ENCODE assay signal across 14 cellular contexts in genomic region chr16:24771132-24771778, GRCh38. TPM values are rescaled to one million over a fixed set of nuclear protein-coding genes. Genes with fewer than 3 reads are reported as not detected.
DNase-seq lines count a peak whose midpoint lies in the region; ATAC-seq and TF ChIP-seq lines count a peak whose summit lies in the region.
"Had no signal": no experiment of that assay in that cellular context is flagged by ENCODE, and none has a peak within 500 bp of the region (broad histone marks: within the 10 kb centered on the region; RNA-seq: fewer than 3 reads in every experiment).

No MANE protein-coding gene starts in this region.

- no peaks in the 10 kb centered on the region for H3K9me3 Mint-ChIP-seq in stimulated activated memory B cell treated with anti-CD40 and anti-IgM and Interleukin-4, amounts not matched to agents 10 μg/mL and 1 μg/mL and 100 μg/mL, for 72 hours
- H3K9me3 Mint-ChIP-seq: activated T-helper 2 cell treated with anti-CD3 and anti-CD28 coated beads, Interferon-gamma antibody, Interleukin-2, Interleukin-4, amounts not matched to agents 10 μg/mL and 5 μg/mL and 100 μg/mL, durations not matched to agents 14 hours and 24 hours and 36 hours; CD14-positive monocyte; dendritic cell treated with granulocyte-macrophage colony-stimulating factor and Interleukin-4, amounts not matched to agents 40 ng/mL and 50 ng/mL, for 4 days had no signal

- no peaks in the 10 kb centered on the region for H3K27me3 Mint-ChIP-seq in stimulated activated memory B cell treated with anti-CD40 and anti-IgM and Interleukin-4, amounts not matched to agents 10 μg/mL and 1 μg/mL and 100 μg/mL, for 72 hours
- H3K27me3 Mint-ChIP-seq: dendritic cell treated with granulocyte-macrophage colony-stimulating factor and Interleukin-4, amounts not matched to agents 40 ng/mL and 50 ng/mL, for 4 days had no signal

- peaks cover 31% of the 10 kb centered on the region for H3K4me1 Mint-ChIP-seq in stimulated activated memory B cell treated with anti-CD40 and anti-IgM and Interleukin-4, amounts not matched to agents 10 μg/mL and 1 μg/mL and 100 μg/mL, for 72 hours

- H3K4me3 ChIP-seq in A673 (ENCODE audit: low read depth, low read length, poor library complexity, severe bottlenecking) (no peak overlapping the region), GM12865 (ENCODE audit: low read depth, low read length) (no peak overlapping the region)
- H3K4me3 ChIP-seq: left lung had no signal

- POLR2A ChIA-PET in A673 (lab: Charles Lee; ENCODE audit: low non-redundant PET) = no interaction called here

- peaks cover 50% of the 10 kb centered on the region for H3K36me3 Mint-ChIP-seq in stimulated activated memory B cell treated with anti-CD40 and anti-IgM and Interleukin-4, amounts not matched to agents 10 μg/mL and 1 μg/mL and 100 μg/mL, for 72 hours

- no peaks in the 10 kb centered on the region for H3K9me3 ChIP-seq in A673 (ENCODE audit: low read depth, low read length, poor library complexity, severe bottlenecking)
- H3K9me3 ChIP-seq: left lung had no signal

- H3K36me3 ChIP-seq in A673 (ENCODE audit: insufficient read depth, low read length, poor library complexity, severe bottlenecking) = peaks cover 18% of the 10 kb centered on the region

- no peak for DNase-seq in A673 (ENCODE audit: low spot score)
- peak; percentile 17 for DNase-seq in GM12865 (ENCODE audit: low read depth)
- DNase-seq in glomerular visceral epithelial cell (ENCODE audit: extremely low spot score) = peak; percentile 7
- no peak for DNase-seq in kidney glomerular epithelial cell (lab: John Stamatoyannopoulos, UW)
- DNase-seq in 8988T = no peak
- DNase-seq in HuH-7 (ENCODE audit: low spot score) = no peak
- DNase-seq: left lung, NCI-H146, NCI-H748 treated with DMSO at 0.1 percent for 48 hours had no signal

- peaks cover 16% of the 10 kb centered on the region for H3K4me1 ChIP-seq in A673 (ENCODE audit: insufficient read depth, low read length, poor library complexity, severe bottlenecking)

- no peak for ATAC-seq in stimulated activated memory B cell treated with anti-CD40 and anti-IgM and Interleukin-4, amounts not matched to agents 10 μg/mL and 1 μg/mL and 100 μg/mL, for 72 hours

- TF ChIP-seq CTCF in A673 (conservative IDR thresholded peaks at IDR 0.05; ENCODE audit: low read depth, low read length) = no peak
- TF ChIP-seq CTCF in GM12865 (IDR thresholded peaks at IDR 0.05; ENCODE audit: insufficient read depth, low read depth, low read length, missing control alignments) = no peak
- no peak for TF ChIP-seq CTCF in VCaP (conservative IDR thresholded peaks at IDR 0.05)

- no peak overlapping the region for H3K4me3 Mint-ChIP-seq in stimulated activated memory B cell treated with anti-CD40 and anti-IgM and Interleukin-4, amounts not matched to agents 10 μg/mL and 1 μg/mL and 100 μg/mL, for 72 hours
- H3K4me3 Mint-ChIP-seq: CD14-positive monocyte; dendritic cell treated with granulocyte-macrophage colony-stimulating factor and Interleukin-4, amounts not matched to agents 40 ng/mL and 50 ng/mL, for 4 days had no signal

- intact Hi-C loops in A673 (cut with micrococcal nuclease; ENCODE audit: unreplicated experiment) = no loop called here

- peak overlapping the region; percentile 83 for H3K27ac ChIP-seq in A673 (ENCODE audit: low read depth, low read length, poor library complexity, severe bottlenecking)
- H3K27ac ChIP-seq in VCaP = peak overlapping the region; percentile 15; the same call in 1 of the 2 replicates
- H3K27ac ChIP-seq: left lung had no signal

- H3K27ac Mint-ChIP-seq in stimulated activated memory B cell treated with anti-CD40 and anti-IgM and Interleukin-4, amounts not matched to agents 10 μg/mL and 1 μg/mL and 100 μg/mL, for 72 hours = no peak overlapping the region
- H3K27ac Mint-ChIP-seq: activated T-helper 2 cell treated with anti-CD3 and anti-CD28 coated beads, Interferon-gamma antibody, Interleukin-2, Interleukin-4, amounts not matched to agents 10 μg/mL and 5 μg/mL and 100 μg/mL, durations not matched to agents 14 hours and 24 hours and 36 hours; CD14-positive monocyte; dendritic cell treated with granulocyte-macrophage colony-stimulating factor and Interleukin-4, amounts not matched to agents 40 ng/mL and 50 ng/mL, for 4 days had no signal

- BruUV-seq in A673 (replicated peaks; lab: Mats Ljungman, UMichigan) = no TSS peak

- H3K27me3 ChIP-seq in A673 (replicated peaks; ENCODE audit: insufficient read depth, low read depth, low read length, poor library complexity) = no peaks in the 10 kb centered on the region
- H3K27me3 ChIP-seq: left lung had no signal

- CTCF ChIA-PET in A673 (lab: Charles Lee) = no interaction called here

RNA-seq across cellular contexts. Expression of gene TNRC6A, which starts 41.8 kb away (rescaled TPM):
- total RNA-seq in A673 (2021) = 88.5 and 90.8 TPM in 2 replicates

Comparison
In these comparisons a context has a peak if more than half of its experiments do, and no peak if none do; other contexts are left out.
1. DNase-seq: peak in GM12865 (single experiment) and glomerular visceral epithelial cell (single experiment); none in A673 (single experiment), kidney glomerular epithelial cell (single experiment), 8988T (single experiment) and HuH-7 (single experiment).